31 cellular contexts compared by ENCODE assay signal in the genomic region with DNA sequence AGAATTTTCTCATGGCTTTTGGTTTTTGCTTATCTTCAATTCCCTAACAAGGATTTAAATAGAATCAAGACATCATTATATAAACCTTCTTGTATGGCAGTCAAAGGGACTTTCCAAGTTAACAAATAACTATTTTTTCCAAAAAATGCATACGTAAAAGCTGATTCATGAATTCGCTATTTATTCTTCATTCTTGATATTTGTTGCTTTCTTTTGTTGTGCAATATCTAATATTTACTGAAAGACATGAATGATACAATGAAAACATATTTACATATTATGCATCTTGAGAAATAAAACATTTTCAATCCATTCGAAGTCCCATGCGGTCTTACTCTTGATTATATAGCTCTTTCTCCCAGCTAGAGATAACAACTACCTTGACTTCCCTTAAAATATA. TPM values are rescaled to one million over a fixed set of nuclear protein-coding genes. Genes with fewer than 3 reads are reported as not detected.
"Had no signal": no experiment of that assay in that cellular context is flagged by ENCODE, and none has a peak within 500 bp of the region (broad histone marks: within the 10 kb centered on the region; RNA-seq: fewer than 3 reads in every experiment).

No MANE protein-coding gene starts in this region.

- H3K9me3 Mint-ChIP-seq: activated B cell treated with CpG ODN at 0.5 μM for 24 hours; activated CD4-positive, alpha-beta memory T cell treated with anti-CD3 and anti-CD28 coated beads for 36 hours; activated CD4-positive, alpha-beta T cell treated with anti-CD3 and anti-CD28 coated beads, Interleukin-2, amount 10 ng/mL, durations not matched to agents 24 days and 14 days; activated CD8-positive, alpha-beta T cell treated with anti-CD3 and anti-CD28 coated beads for 36 hours; activated naive CD4-positive, alpha-beta T cell treated with anti-CD3 and anti-CD28 coated beads for 36 hours; activated naive CD4-positive, alpha-beta T cell treated with anti-CD3 and anti-CD28 coated beads, Interleukin-2, amount 50 U/mL, for 72 hours; activated naive CD8-positive, alpha-beta T cell treated with anti-CD3 and anti-CD28 coated beads for 36 hours; activated T-helper 2 cell treated with anti-CD3 and anti-CD28 coated beads, Interferon-gamma antibody, Interleukin-2, Interleukin-4, amounts not matched to agents 10 μg/mL and 5 μg/mL and 100 μg/mL, durations not matched to agents 14 hours and 24 hours and 36 hours; T-helper 2 cell treated with Interferon-gamma antibody and Interleukin-4, amounts not matched to agents 5 μg/mL and 100 μg/mL, for 36 hours had no signal

- H3K4me1 ChIP-seq: adrenal gland, body of pancreas, breast epithelium had no signal

- H3K36me3 ChIP-seq: adrenal gland, brain microvascular endothelial cell, breast epithelium had no signal

- H3K27me3 ChIP-seq: adrenal gland, body of pancreas, brain microvascular endothelial cell, breast epithelium had no signal

- H3K4me1 Mint-ChIP-seq: activated B cell treated with CpG ODN at 0.5 μM for 24 hours; activated CD4-positive, alpha-beta T cell treated with anti-CD3 and anti-CD28 coated beads, Interleukin-2, amount 10 ng/mL, durations not matched to agents 24 days and 14 days had no signal

- DNase-seq: activated B cell treated with CpG ODN at 0.5 μM for 24 hours; activated CD4-positive, alpha-beta memory T cell treated with anti-CD3 and anti-CD28 coated beads for 36 hours; activated CD4-positive, alpha-beta T cell treated with anti-CD3 and anti-CD28 coated beads for 4 hours; activated CD4-positive, alpha-beta T cell treated with anti-CD3 and anti-CD28 coated beads, Interleukin-2, amount 10 ng/mL, durations not matched to agents 24 days and 14 days; activated CD4-positive, alpha-beta T cell treated with anti-CD3 and anti-CD28 coated beads, Interleukin-2, amount 50 U/mL, for 1 hour; activated CD4-positive, alpha-beta T cell treated with anti-CD3 and anti-CD28 coated beads, Interleukin-2, amount 50 U/mL, for 4 hours; activated CD4-positive, CD25-positive, alpha-beta regulatory T cell treated with anti-CD3 and anti-CD28 coated beads, Interleukin-2, amount 50 U/mL, for 72 hours; activated CD8-positive, alpha-beta memory T cell treated with anti-CD3 and anti-CD28 coated beads, Interleukin-2, amount 50 U/mL, for 4 hours; activated CD8-positive, alpha-beta T cell treated with anti-CD3 and anti-CD28 coated beads for 36 hours; activated effector memory CD4-positive, alpha-beta T cell treated with anti-CD3 and anti-CD28 coated beads, Interleukin-2, amount 50 U/mL, for 16 hours; activated gamma-delta T cell treated with Interleukin-2 at 50 U/mL for 16 hours; activated naive CD4-positive, alpha-beta T cell; activated naive CD4-positive, alpha-beta T cell treated with anti-CD3 and anti-CD28 coated beads for 36 hours; activated naive CD4-positive, alpha-beta T cell treated with anti-CD3 and anti-CD28 coated beads, Interleukin-2, amount 50 U/mL, for 16 hours; activated naive CD8-positive, alpha-beta T cell treated with anti-CD3 and anti-CD28 coated beads for 36 hours; activated T-cell treated with anti-CD3 and anti-CD28 coated beads for 4 hours; activated T-cell treated with anti-CD3 and anti-CD28 coated beads, Interleukin-2, amount 50 U/mL, for 1 hour; activated T-cell treated with anti-CD3 and anti-CD28 coated beads, Interleukin-2, amount 50 U/mL, for 48 hours; adrenal gland; amniotic stem cell; aorta; body of pancreas; brain microvascular endothelial cell; central memory CD4-positive, alpha-beta T cell; T-cell; T-helper 17 cell; T-helper 9 cell had no signal

- ATAC-seq: activated CD8-positive, alpha-beta T cell treated with anti-CD3 and anti-CD28 coated beads for 36 hours; activated naive CD4-positive, alpha-beta T cell treated with anti-CD3 and anti-CD28 coated beads, Interleukin-2, amount 50 U/mL, for 72 hours; body of pancreas; T-cell; T-helper 17 cell had no signal

- H3K27me3 Mint-ChIP-seq: activated B cell treated with CpG ODN at 0.5 μM for 24 hours; activated CD8-positive, alpha-beta T cell treated with anti-CD3 and anti-CD28 coated beads for 36 hours; activated naive CD8-positive, alpha-beta T cell treated with anti-CD3 and anti-CD28 coated beads for 36 hours had no signal

- H3K27ac ChIP-seq: adrenal gland, body of pancreas, brain microvascular endothelial cell, breast epithelium had no signal

- H3K4me3 ChIP-seq: adrenal gland, body of pancreas, breast epithelium had no signal

- H3K36me3 Mint-ChIP-seq: activated CD4-positive, alpha-beta memory T cell treated with anti-CD3 and anti-CD28 coated beads for 36 hours; activated naive CD4-positive, alpha-beta T cell treated with anti-CD3 and anti-CD28 coated beads, Interleukin-2, amount 50 U/mL, for 72 hours; activated naive CD8-positive, alpha-beta T cell treated with anti-CD3 and anti-CD28 coated beads for 36 hours; T-cell had no signal

- H3K9me3 ChIP-seq: adrenal gland, body of pancreas, breast epithelium had no signal

- H3K4me3 Mint-ChIP-seq: activated B cell treated with CpG ODN at 0.5 μM for 24 hours; activated CD4-positive, alpha-beta memory T cell treated with anti-CD3 and anti-CD28 coated beads for 36 hours; activated CD4-positive, alpha-beta T cell treated with anti-CD3 and anti-CD28 coated beads, Interleukin-2, amount 10 ng/mL, durations not matched to agents 24 days and 14 days; activated CD8-positive, alpha-beta T cell treated with anti-CD3 and anti-CD28 coated beads for 36 hours; activated naive CD4-positive, alpha-beta T cell treated with anti-CD3 and anti-CD28 coated beads for 36 hours; activated naive CD8-positive, alpha-beta T cell treated with anti-CD3 and anti-CD28 coated beads for 36 hours; T-cell; T-helper 17 cell; T-helper 2 cell treated with Interferon-gamma antibody and Interleukin-4, amounts not matched to agents 5 μg/mL and 100 μg/mL, for 36 hours had no signal

RNA-seq across cellular contexts. Expression of gene SPTLC3, which starts 47.0 kb away (rescaled TPM):
- total RNA-seq: activated B cell treated with CpG ODN at 0.5 μM for 24 hours had no signal
